In genomic region chr20:38033330-38034107, GRCh38 we compare ENCODE assay signal across 1 cellular context.
TF ChIP-seq lines count a peak whose summit lies in the region.

TSS of gene RPRD1B (plus strand) at chr20:38033746. CDS start at chr20:38033948, 202 bp downstream.
TSS of gene TTI1 (minus strand) at chr20:38033456. CDS start at chr20:38013816, 19,640 bp downstream.

TF ChIP-seq in HEK293, 187 proteins besides CTCF, POLR2A, EP300 and RAD21 (continued from another document and continues in another):
- peak; percentile 80 for TF ChIP-seq ZNF518A (tag by site-specific recombination; conservative IDR thresholded peaks at IDR 0.05; ENCODE audit: low read depth)
- peak; percentile 6; the same call in 1 of the 2 replicates for TF ChIP-seq WT1 (tag by site-specific recombination; IDR thresholded peaks at IDR 0.05)
- TF ChIP-seq ZNF18 (tag by site-specific recombination; IDR thresholded peaks at IDR 0.05), result 0 out of 2 replicates have a peak, but pooled peaks have one; percentile 52
- no peak for TF ChIP-seq ZNF133 (tag by site-specific recombination; IDR thresholded peaks at IDR 0.05)
- TF ChIP-seq ZNF426 (tag by site-specific recombination; IDR thresholded peaks at IDR 0.05), result no peak
- 0 out of 2 replicates have a peak, but pooled peaks have one; percentile 36 for TF ChIP-seq ZNF488 (tag by site-specific recombination; IDR thresholded peaks at IDR 0.05)
- peak; percentile 94 for TF ChIP-seq ZXDB (tag by site-specific recombination; IDR thresholded peaks at IDR 0.05)
- no peak for TF ChIP-seq TSHZ1 (tag by site-specific recombination; IDR thresholded peaks at IDR 0.05; ENCODE audit: borderline replicate concordance)
- TF ChIP-seq ZBTB10 (tag by site-specific recombination; IDR thresholded peaks at IDR 0.05), result no peak
- TF ChIP-seq ZNF394 (tag by site-specific recombination; IDR thresholded peaks at IDR 0.05; ENCODE audit: borderline replicate concordance), result peak; percentile 80; the same call in 1 of the 2 replicates
- TF ChIP-seq ZNF521 (tag by site-specific recombination; IDR thresholded peaks at IDR 0.05), result no peak
- TF ChIP-seq ZNF658 (tag by site-specific recombination; IDR thresholded peaks at IDR 0.05), result no peak
- no peak for TF ChIP-seq ZNF311 (tag by site-specific recombination; IDR thresholded peaks at IDR 0.05; ENCODE audit: borderline replicate concordance)
- no peak for TF ChIP-seq ZNF146 (tag by site-specific recombination; IDR thresholded peaks at IDR 0.05)
- TF ChIP-seq ZNF19 (tag by site-specific recombination; IDR thresholded peaks at IDR 0.05; ENCODE audit: low read depth), result no peak
- TF ChIP-seq ZNF280D (tag by site-specific recombination; IDR thresholded peaks at IDR 0.05), result no peak
- 0 out of 2 replicates have a peak, but pooled peaks have one; percentile 60 for TF ChIP-seq ZFP37 (tag by site-specific recombination; IDR thresholded peaks at IDR 0.05)
- 0 out of 2 replicates have a peak, but pooled peaks have one; percentile 65 for TF ChIP-seq TRIM28 (IDR thresholded peaks at IDR 0.05; ENCODE audit: borderline replicate concordance, low read length)
- TF ChIP-seq FEZF1 (tag by site-specific recombination; IDR thresholded peaks at IDR 0.05), result no peak
- no peak for TF ChIP-seq ZNF549 (tag by site-specific recombination; IDR thresholded peaks at IDR 0.05)
- TF ChIP-seq ZNF214 (tag by site-specific recombination; IDR thresholded peaks at IDR 0.05; ENCODE audit: borderline replicate concordance), result no peak
- no peak for TF ChIP-seq GLI4 (tag by site-specific recombination; IDR thresholded peaks at IDR 0.05)
- peak; percentile 46; the same call in 1 of the 2 replicates for TF ChIP-seq OVOL3 (tag by site-specific recombination; IDR thresholded peaks at IDR 0.05)
- TF ChIP-seq KLF7 (tag by site-specific recombination; IDR thresholded peaks at IDR 0.05; ENCODE audit: borderline replicate concordance), result no peak
- no peak for TF ChIP-seq ZFP41 (tag by site-specific recombination; IDR thresholded peaks at IDR 0.05; ENCODE audit: borderline replicate concordance)
- peak; percentile 52; the same call in 1 of the 2 replicates for TF ChIP-seq ZNF843 (tag by site-specific recombination; IDR thresholded peaks at IDR 0.05)
- TF ChIP-seq ZNF112 (tag by site-specific recombination; IDR thresholded peaks at IDR 0.05), result no peak
- TF ChIP-seq MZF1 (tag by site-specific recombination; IDR thresholded peaks at IDR 0.05; ENCODE audit: borderline replicate concordance), result no peak
- no peak for TF ChIP-seq HOXD13 (CRISPR knock-in tag; IDR thresholded peaks at IDR 0.05; ENCODE audit: borderline replicate concordance)
- TF ChIP-seq ZSCAN23 (tag by site-specific recombination; IDR thresholded peaks at IDR 0.05), result no peak
- no peak for TF ChIP-seq ZNF24 (tag by site-specific recombination; IDR thresholded peaks at IDR 0.05)
- peak; percentile 84 for TF ChIP-seq ZNF513 (tag by site-specific recombination; IDR thresholded peaks at IDR 0.05)
- TF ChIP-seq ZNF560 (tag by site-specific recombination; IDR thresholded peaks at IDR 0.05; ENCODE audit: borderline replicate concordance), result no peak
- TF ChIP-seq ZNF391 (tag by site-specific recombination; IDR thresholded peaks at IDR 0.05; ENCODE audit: borderline replicate concordance, low read depth), result peak; percentile 34; the same call in 1 of the 2 replicates
- 0 out of 2 replicates have a peak, but pooled peaks have one; percentile 25 for TF ChIP-seq ZNF610 (tag by site-specific recombination; IDR thresholded peaks at IDR 0.05; ENCODE audit: borderline replicate concordance)
- peak; percentile 81 for TF ChIP-seq SP2 (tag by site-specific recombination; IDR thresholded peaks at IDR 0.05)
- no peak for TF ChIP-seq ZNF302 (tag by site-specific recombination; IDR thresholded peaks at IDR 0.05; ENCODE audit: low read depth)
- TF ChIP-seq SALL2 (tag by site-specific recombination; IDR thresholded peaks at IDR 0.05; ENCODE audit: borderline replicate concordance), result no peak
- TF ChIP-seq ZBTB8A (tag by site-specific recombination; IDR thresholded peaks at IDR 0.05), result peak; percentile 60; the same call in 1 of the 2 replicates
- TF ChIP-seq GLIS1 (tag by site-specific recombination; IDR thresholded peaks at IDR 0.05), result peak; percentile 48
- TF ChIP-seq SETDB1 (IDR thresholded peaks at IDR 0.05; ENCODE audit: insufficient read length, low read length), result no peak
- TF ChIP-seq OSR2 (tag by site-specific recombination; IDR thresholded peaks at IDR 0.05), result peak; percentile 9; the same call in 1 of the 2 replicates
- peak; percentile 93 for TF ChIP-seq ZBTB17 (tag by site-specific recombination; IDR thresholded peaks at IDR 0.05)
- 0 out of 2 replicates have a peak, but pooled peaks have one; percentile 27 for TF ChIP-seq ZNF501 (tag by site-specific recombination; IDR thresholded peaks at IDR 0.05)
- TF ChIP-seq RBAK (tag by site-specific recombination; IDR thresholded peaks at IDR 0.05), result no peak
